18 cellular contexts compared by ENCODE assay signal in genomic region chr4:64771149-64771548, GRCh38.
DNase-seq lines count a peak whose midpoint lies in the region; ATAC-seq, FAIRE-seq and TF ChIP-seq lines count a peak whose summit lies in the region.
"Had no signal": no experiment of that assay in that cellular context is flagged by ENCODE, and none has a peak within 500 bp of the region (broad histone marks: within the 10 kb centered on the region; RNA-seq: fewer than 3 reads in every experiment).

No MANE protein-coding gene starts in this region.

- no peak overlapping the region for H3K4ac ChIP-seq in IMR-90 (ENCODE audit: low read depth, low read length)

- H3K9me3 ChIP-seq in HepG2 (ENCODE audit: low read length) (no peaks in the 10 kb centered on the region), right lobe of liver (no peaks in the 10 kb centered on the region), IMR-90 (ENCODE audit: control insufficient read depth, insufficient read depth, low read length) (0 out of 2 replicates have a peak, but pooled peaks cover 1% of the 10 kb centered on the region), K562 (replicated peaks; ENCODE audit: control insufficient read depth, insufficient read depth, low read depth, low read length) (no peaks in the 10 kb centered on the region)
- H3K9me3 ChIP-seq: BLaER1 had no signal

- TF ChIP-seq RAD21 in HepG2 (CRISPR knock-in tag; IDR thresholded peaks at IDR 0.05), result no peak
- no peak for TF ChIP-seq RAD21 in IMR-90 (IDR thresholded peaks at IDR 0.05; ENCODE audit: low read length)
- TF ChIP-seq RAD21 in K562 (CRISPR knock-in tag; conservative IDR thresholded peaks at IDR 0.05 in 1 of 2, IDR thresholded peaks at IDR 0.05 in 1 of 2), result no peak

- CTCF ChIA-PET in HepG2 (lab: Yijun Ruan, JAX; ENCODE audit: low intra/inter-chr PET ratio, low total read pairs) (no interaction called here), IMR-90 (lab: Yijun Ruan, JAX) (no interaction called here), K562 (lab: Yijun Ruan, JAX; ENCODE audit: low intra/inter-chr PET ratio) (no interaction called here)

- BruUV-seq in HepG2 (replicated peaks; lab: Mats Ljungman, UMichigan) (no TSS peak), IMR-90 (replicated peaks; lab: Mats Ljungman, UMichigan) (no TSS peak), K562 (replicated peaks; lab: Mats Ljungman, UMichigan) (no TSS peak)

- no peaks in the 10 kb centered on the region for H4K20me1 ChIP-seq in HepG2 (ENCODE audit: insufficient read depth, low read length)
- H4K20me1 ChIP-seq in IMR-90 (ENCODE audit: insufficient read depth, low read length), result no peaks in the 10 kb centered on the region
- no peaks in the 10 kb centered on the region for H4K20me1 ChIP-seq in K562 (replicated peaks; ENCODE audit: control insufficient read depth, insufficient read depth, low read length)
- H4K20me1 ChIP-seq: BLaER1 had no signal

- no peak overlapping the region for H3K18ac ChIP-seq in IMR-90 (ENCODE audit: low read depth, low read length)

- DNase-seq in HepG2 (ENCODE audit: low spot score) (no peak), right lobe of liver (no peak), IMR-90 (no peak), K562 (ENCODE audit: extremely low read depth in 1 of 4, low spot score in 3 of 4) (no peak)
- no peak for DNase-seq in activated CD4-positive, alpha-beta T cell treated with anti-CD3 and anti-CD28 coated beads for 1 hour
- no peak for DNase-seq in activated naive CD4-positive, alpha-beta T cell treated with Interleukin-2 at 50 U/mL for 16 hours
- DNase-seq: CD4-positive, alpha-beta memory T cell; DMS153; DMS79; GM23248; H7; Karpas-422; KBM-7 had no signal

- ATAC-seq in HepG2 (no peak), right lobe of liver (no peak), IMR-90 (ENCODE audit: low read depth) (no peak), K562 (no peak), HG02970 (IDR thresholded peaks at IDR 0.05; ENCODE audit: low FRiP score, unreplicated experiment) (no peak)

- no peak overlapping the region for H2BK120ac ChIP-seq in IMR-90 (ENCODE audit: low read depth, low read length)

- no peak overlapping the region for H2AK9ac ChIP-seq in IMR-90 (replicated peaks; ENCODE audit: low read depth, low read length, poor library complexity)

- no peak for TF ChIP-seq CTCF in HepG2 (CRISPR knock-in tag; IDR thresholded peaks at IDR 0.05)
- no peak for TF ChIP-seq CTCF in right lobe of liver (IDR thresholded peaks at IDR 0.05)
- no peak for TF ChIP-seq CTCF in IMR-90 (conservative IDR thresholded peaks at IDR 0.05; ENCODE audit: low read depth, low read length)
- TF ChIP-seq CTCF in K562 (IDR thresholded peaks at IDR 0.05 in 2 of 3, conservative IDR thresholded peaks at IDR 0.05 in 1 of 3; ENCODE audit: insufficient read depth in 2 of 3, low read depth in 1 of 3, low read length in 3 of 3), result no peak

- dilution Hi-C loops in IMR-90 (cut with HindIII; ENCODE audit: low sequenced_read_pairs, unreplicated experiment), result no loop called here

- H3K27ac ChIP-seq in HepG2 (ENCODE audit: extremely low read length, insufficient read depth, low read length) (no peak overlapping the region), right lobe of liver (no peak overlapping the region), IMR-90 (ENCODE audit: insufficient read depth, low read length) (no peak overlapping the region), K562 (ENCODE audit: extremely low read depth, low read depth, low read length) (no peak overlapping the region)
- H3K27ac ChIP-seq: 22Rv1, BLaER1, GM23248 had no signal

- H4K8ac ChIP-seq in IMR-90 (ENCODE audit: low read depth in 2 of 2, low read length in 2 of 2), result no peak overlapping the region

- TF ChIP-seq POLR2A in HepG2 (IDR thresholded peaks at IDR 0.05; ENCODE audit: insufficient read depth in 1 of 2, low read depth in 2 of 2, low read length in 2 of 2), result no peak
- TF ChIP-seq POLR2A in right lobe of liver (IDR thresholded peaks at IDR 0.05), result no peak
- TF ChIP-seq POLR2A in IMR-90 (IDR thresholded peaks at IDR 0.05; ENCODE audit: low read depth, low read length), result no peak
- TF ChIP-seq POLR2A in K562 (conservative IDR thresholded peaks at IDR 0.05), result no peak

- intact Hi-C loops in HepG2 (cut with micrococcal nuclease; ENCODE audit: unreplicated experiment) (no loop called here), right lobe of liver (cut with DNase I) (no loop called here), IMR-90 (cut with micrococcal nuclease) (no loop called here), K562 (cut with micrococcal nuclease) (no loop called here)

- no peak overlapping the region for H2AFZ ChIP-seq in HepG2 (ENCODE audit: low read length)
- H2AFZ ChIP-seq in IMR-90 (replicated peaks; ENCODE audit: low read length, poor library complexity), result no peak overlapping the region
- H2AFZ ChIP-seq in K562 (ENCODE audit: low read depth, low read length), result no peak overlapping the region
- H2AFZ ChIP-seq: GM23248 had no signal

- H4K91ac ChIP-seq in IMR-90 (ENCODE audit: insufficient read depth, low read depth, low read length), result no peak overlapping the region

- H2BK20ac ChIP-seq in IMR-90 (ENCODE audit: low read depth, low read length), result no peak overlapping the region

- no peak for FAIRE-seq in HepG2 (lab: Jason Lieb, UNC)
- no peak for FAIRE-seq in K562 (lab: Jason Lieb, UNC)
- FAIRE-seq: GM12891, GM18507 had no signal

- H3K14ac ChIP-seq in IMR-90 (replicated peaks; ENCODE audit: low read depth, low read length), result no peak overlapping the region

- no peak overlapping the region for H2BK15ac ChIP-seq in IMR-90 (ENCODE audit: low read depth, low read length)

- H3K4me2 ChIP-seq in HepG2 (ENCODE audit: low read depth, low read length), result no peak overlapping the region
- H3K4me2 ChIP-seq in IMR-90 (ENCODE audit: low read depth, low read length), result no peak overlapping the region
- no peak overlapping the region for H3K4me2 ChIP-seq in K562 (ENCODE audit: insufficient read depth, low read length)
- H3K4me2 ChIP-seq: BLaER1 had no signal

- H3K4me1 ChIP-seq in HepG2 (ENCODE audit: insufficient read depth, low read length) (no peaks in the 10 kb centered on the region), right lobe of liver (no peaks in the 10 kb centered on the region), IMR-90 (ENCODE audit: control insufficient read depth, insufficient read depth, low read length) (no peaks in the 10 kb centered on the region), K562 (replicated peaks in 1 of 2; ENCODE audit: control insufficient read depth in 2 of 2, insufficient read depth in 2 of 2, low read length in 2 of 2) (no peaks in the 10 kb centered on the region)
- H3K4me1 ChIP-seq: BLaER1 had no signal

- no peak overlapping the region for H3K23ac ChIP-seq in IMR-90 (ENCODE audit: low read depth, low read length)

- H3K27me3 ChIP-seq in HepG2 (ENCODE audit: control insufficient read depth in 1 of 2, insufficient read depth in 2 of 2, low read length in 2 of 2), result no peaks in the 10 kb centered on the region
- no peaks in the 10 kb centered on the region for H3K27me3 ChIP-seq in right lobe of liver
- no peaks in the 10 kb centered on the region for H3K27me3 ChIP-seq in IMR-90 (ENCODE audit: control insufficient read depth, insufficient read depth, low read length)
- H3K27me3 ChIP-seq in K562 (ENCODE audit: control insufficient read depth in 2 of 2, insufficient read depth in 2 of 2, low read length in 2 of 2), result no peaks in the 10 kb centered on the region
- H3K27me3 ChIP-seq: BLaER1 had no signal

- no peak overlapping the region for H3K56ac ChIP-seq in IMR-90 (ENCODE audit: extremely low read depth, insufficient read depth, low read length)

- no peaks in the 10 kb centered on the region for H3K79me1 ChIP-seq in IMR-90 (ENCODE audit: low read depth in 1 of 2, low read length in 2 of 2)

- H3K9ac ChIP-seq in HepG2 (ENCODE audit: insufficient read depth, low read depth, low read length) (no peak overlapping the region), IMR-90 (ENCODE audit: low read depth, low read length) (no peak overlapping the region), K562 (ENCODE audit: insufficient read depth in 1 of 2, low read depth in 2 of 2, low read length in 2 of 2) (no peak overlapping the region)
- H3K9ac ChIP-seq: BLaER1, GM23248 had no signal

- H2AK5ac ChIP-seq in IMR-90 (ENCODE audit: low read depth, low read length), result no peak overlapping the region

- no peak overlapping the region for H2BK5ac ChIP-seq in IMR-90 (ENCODE audit: low read depth, low read length, poor library complexity, severe bottlenecking)

- POLR2A ChIA-PET in HepG2 (lab: Yijun Ruan, JAX) (no interaction called here), IMR-90 (lab: Charles Lee; ENCODE audit: unreplicated experiment) (no interaction called here), K562 (lab: Yijun Ruan, JAX) (no interaction called here)

- H3K4me3 ChIP-seq in HepG2 (replicated peaks in 1 of 3; ENCODE audit: insufficient read depth in 1 of 3, low read depth in 2 of 3, low read length in 3 of 3) (no peak overlapping the region), right lobe of liver (no peak overlapping the region), IMR-90 (ENCODE audit: insufficient read depth, low read depth, low read length) (no peak overlapping the region), K562 (no peak overlapping the region)
- H3K4me3 ChIP-seq: BLaER1, GM23248 had no signal

- in situ Hi-C loops in HepG2 (cut with HindIII; ENCODE audit: extremely low pct_ligation_motif_present, low pct_unique_long_range_greater_than_20kb), result no loop called here
- in situ Hi-C loops in IMR-90 (cut with MboI; ENCODE audit: low sequenced_read_pairs), result no loop called here
- in situ Hi-C loops in K562 (cut with MboI), result no loop called here

- H3K9me1 ChIP-seq in IMR-90 (ENCODE audit: insufficient read depth, low read length), result no peaks in the 10 kb centered on the region
- H3K9me1 ChIP-seq in K562 (ENCODE audit: control insufficient read depth, insufficient read depth, low read length), result no peaks in the 10 kb centered on the region

- whole genome bisulfite sequencing in HepG2 (ENCODE audit: low lambda C conversion rate), result 5% methylated on average over 2 of the region's 2 CpGs
- WGBS in right lobe of liver (ENCODE audit: insufficient coverage, low coverage, low lambda C conversion rate, missing lambda C conversion rate), result 44% methylated on average over 2 of the region's 2 CpGs
- no CpG with 5 or more reads among the region's 2 CpGs for WGBS in IMR-90 (ENCODE audit: extremely low coverage in 2 of 2, insufficient read length in 1 of 2), 2 experiments
- 5% methylated on average over 2 of the region's 2 CpGs for WGBS in K562 (ENCODE audit: insufficient coverage, low coverage, missing lambda C conversion rate)

- no peak for TF ChIP-seq EP300 in HepG2 (IDR thresholded peaks at IDR 0.05; ENCODE audit: low read depth in 2 of 2, low read length in 2 of 2)
- no peak for TF ChIP-seq EP300 in HepG2 (CRISPR knock-in tag; IDR thresholded peaks at IDR 0.05; ENCODE audit: borderline replicate concordance)
- TF ChIP-seq EP300 in K562 (IDR thresholded peaks at IDR 0.05; ENCODE audit: low read length), result no peak

- H3K79me2 ChIP-seq in HepG2 (ENCODE audit: insufficient read depth, low read length), result no peaks in the 10 kb centered on the region
- H3K79me2 ChIP-seq in K562 (ENCODE audit: control insufficient read depth, insufficient read depth, low read length), result no peaks in the 10 kb centered on the region

- no peaks in the 10 kb centered on the region for H3K36me3 ChIP-seq in HepG2 (replicated peaks in 1 of 2; ENCODE audit: control insufficient read depth in 1 of 2, insufficient read depth in 2 of 2, low read length in 2 of 2)
- no peaks in the 10 kb centered on the region for H3K36me3 ChIP-seq in right lobe of liver
- no peaks in the 10 kb centered on the region for H3K36me3 ChIP-seq in IMR-90 (ENCODE audit: control insufficient read depth, insufficient read depth, low read length)
- H3K36me3 ChIP-seq in K562 (ENCODE audit: control insufficient read depth, insufficient read depth, low read length), result no peaks in the 10 kb centered on the region
- H3K36me3 ChIP-seq: BLaER1 had no signal

- H4K5ac ChIP-seq in IMR-90 (ENCODE audit: low read depth, low read length), result no peak overlapping the region

Comparison
In these comparisons a context has a peak if more than half of its experiments do, and no peak if none do; other contexts are left out.
1. Of the 241 proteins assayed by ChIP-seq in both HepG2 and K562: peak only in HepG2: MAFF and MAFK; only in K562: MAFG and NFE2; in both: none; in neither: 237.